Comparison of ENCODE assay signal across 1 cellular context in the genomic region with DNA sequence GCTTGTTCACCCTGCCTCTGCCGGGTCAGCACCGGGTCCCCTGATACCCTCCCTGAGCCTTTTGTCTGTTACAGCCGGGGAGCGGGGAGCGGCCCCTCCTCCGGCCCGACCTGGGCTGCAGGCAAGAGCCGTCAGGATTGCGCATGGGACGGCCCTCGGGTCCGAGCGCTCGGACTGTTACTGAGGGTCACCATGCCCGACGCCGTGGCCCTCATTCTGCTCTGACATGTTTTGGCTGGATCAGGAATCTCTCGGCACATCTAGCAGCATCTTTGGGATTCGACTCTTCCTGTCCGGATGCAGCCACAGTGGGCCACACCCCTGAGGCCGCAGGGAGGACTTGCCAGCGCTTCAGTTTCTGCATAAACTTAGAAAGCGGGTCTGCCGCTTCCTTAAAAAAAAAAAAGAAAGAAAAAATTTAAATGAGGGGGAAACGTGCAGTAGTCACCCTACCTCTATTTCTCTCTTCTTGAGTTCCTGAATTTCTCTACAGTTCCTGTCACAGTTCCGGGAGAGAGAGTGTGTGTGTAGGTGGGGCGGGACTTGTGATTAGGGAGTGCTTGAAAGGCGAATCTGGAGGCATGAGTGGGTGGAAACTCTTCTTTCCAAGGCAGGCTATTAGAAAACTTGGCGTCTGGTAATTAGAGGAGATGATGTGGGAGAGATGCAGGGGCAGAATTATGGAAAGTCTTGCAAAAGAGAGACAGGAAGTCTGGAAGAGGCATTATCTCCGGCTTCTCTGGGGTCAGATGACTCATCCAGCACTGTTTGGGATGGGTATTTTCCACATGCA.
TF ChIP-seq lines count a peak whose summit lies in the region.

No MANE protein-coding gene starts in this region.

TF ChIP-seq in HepG2, 621 proteins besides CTCF, POLR2A, EP300 and RAD21 (continued from another document):
- TF ChIP-seq, protein P1, sequence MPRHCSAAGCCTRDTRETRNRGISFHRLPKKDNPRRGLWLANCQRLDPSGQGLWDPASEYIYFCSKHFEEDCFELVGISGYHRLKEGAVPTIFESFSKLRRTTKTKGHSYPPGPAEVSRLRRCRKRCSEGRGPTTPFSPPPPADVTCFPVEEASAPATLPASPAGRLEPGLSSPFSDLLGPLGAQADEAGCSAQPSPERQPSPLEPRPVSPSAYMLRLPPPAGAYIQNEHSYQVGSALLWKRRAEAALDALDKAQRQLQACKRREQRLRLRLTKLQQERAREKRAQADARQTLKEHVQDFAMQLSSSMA (CRISPR knock-in tag; IDR thresholded peaks at IDR 0.05) = peak; percentile 26; the same call in 1 of the 2 replicates
- TF ChIP-seq ELF4 (CRISPR knock-in tag; IDR thresholded peaks at IDR 0.05; ENCODE audit: borderline replicate concordance) (peak; percentile 64; the same call in 1 of the 2 replicates), PAWR (CRISPR knock-in tag; IDR thresholded peaks at IDR 0.05; ENCODE audit: borderline replicate concordance) (no peak), TAF15 (IDR thresholded peaks at IDR 0.05; ENCODE audit: low read depth, low read length, poor library complexity, severe bottlenecking) (peak; percentile 54), AGO2 (optimal IDR thresholded peaks at IDR 0.05; ENCODE audit: low read depth, low read length) (peak; percentile 82), ZNF766 (CRISPR knock-in tag; IDR thresholded peaks at IDR 0.05; ENCODE audit: borderline replicate concordance) (0 out of 2 replicates have a peak, but pooled peaks have one; percentile 3), KLF11 (CRISPR knock-in tag; IDR thresholded peaks at IDR 0.05) (no peak), ETV5 (CRISPR knock-in tag; IDR thresholded peaks at IDR 0.05; ENCODE audit: borderline replicate concordance) (peak; percentile 75; the same call in 1 of the 2 replicates), ZNF703 (CRISPR knock-in tag; IDR thresholded peaks at IDR 0.05; ENCODE audit: borderline replicate concordance) (peak; percentile 67; the same call in 1 of the 2 replicates), ZSCAN20 (CRISPR knock-in tag; IDR thresholded peaks at IDR 0.05; ENCODE audit: borderline replicate concordance) (peak; percentile 30), TP53 (CRISPR knock-in tag; conservative IDR thresholded peaks at IDR 0.05) (no peak), ZNF333 (CRISPR knock-in tag; IDR thresholded peaks at IDR 0.05; ENCODE audit: borderline replicate concordance) (peak; percentile 28; the same call in 1 of the 2 replicates), ZBTB7B (CRISPR knock-in tag; IDR thresholded peaks at IDR 0.05) (no peak), ZSCAN21 (CRISPR knock-in tag; IDR thresholded peaks at IDR 0.05; ENCODE audit: borderline replicate concordance) (0 out of 2 replicates have a peak, but pooled peaks have one; percentile 49), CHCHD3 (CRISPR knock-in tag; IDR thresholded peaks at IDR 0.05) (0 out of 2 replicates have a peak, but pooled peaks have one; percentile 75), GLI4 (CRISPR knock-in tag; IDR thresholded peaks at IDR 0.05; ENCODE audit: borderline replicate concordance) (peak; percentile 25; the same call in 1 of the 2 replicates), SOX5 (CRISPR knock-in tag; IDR thresholded peaks at IDR 0.05; ENCODE audit: borderline replicate concordance) (0 out of 2 replicates have a peak, but pooled peaks have one; percentile 1), SAFB2 (CRISPR knock-in tag; IDR thresholded peaks at IDR 0.05; ENCODE audit: borderline replicate concordance, low read depth) (0 out of 2 replicates have a peak, but pooled peaks have one; percentile 2), ZNF546 (CRISPR knock-in tag; conservative IDR thresholded peaks at IDR 0.05) (peak; percentile 39; the same call in 1 of the 2 replicates), ZNF772 (CRISPR knock-in tag; IDR thresholded peaks at IDR 0.05) (peak; percentile 36), FOSL1 (CRISPR knock-in tag; IDR thresholded peaks at IDR 0.05; ENCODE audit: borderline replicate concordance) (peak; percentile 78), LCORL (IDR thresholded peaks at IDR 0.05) (no peak), LCORL (CRISPR knock-in tag; IDR thresholded peaks at IDR 0.05) (peak; percentile 14; the same call in 1 of the 2 replicates), FOXP1 (IDR thresholded peaks at IDR 0.05) (no peak), FOXP1 (CRISPR knock-in tag; IDR thresholded peaks at IDR 0.05) (peak; percentile 8; the same call in 1 of the 2 replicates), NR2F6 (IDR thresholded peaks at IDR 0.05) (no peak; the same call in 1 of the 2 replicates), NR2F6 (CRISPR knock-in tag; IDR thresholded peaks at IDR 0.05) (peak; percentile 60), ZNF670 (CRISPR knock-in tag; IDR thresholded peaks at IDR 0.05; ENCODE audit: borderline replicate concordance) (peak; percentile 78; the same call in 1 of the 2 replicates), SP140L (CRISPR knock-in tag; IDR thresholded peaks at IDR 0.05; ENCODE audit: borderline replicate concordance) (peak; percentile 35; the same call in 1 of the 2 replicates), NR2F1 (CRISPR knock-in tag; IDR thresholded peaks at IDR 0.05) (0 out of 4 replicates have a peak, but pooled peaks of 1 of the 2 experiments have one; percentile 12), ZNF121 (CRISPR knock-in tag; IDR thresholded peaks at IDR 0.05) (no peak)
- TF ChIP-seq, protein P2, sequence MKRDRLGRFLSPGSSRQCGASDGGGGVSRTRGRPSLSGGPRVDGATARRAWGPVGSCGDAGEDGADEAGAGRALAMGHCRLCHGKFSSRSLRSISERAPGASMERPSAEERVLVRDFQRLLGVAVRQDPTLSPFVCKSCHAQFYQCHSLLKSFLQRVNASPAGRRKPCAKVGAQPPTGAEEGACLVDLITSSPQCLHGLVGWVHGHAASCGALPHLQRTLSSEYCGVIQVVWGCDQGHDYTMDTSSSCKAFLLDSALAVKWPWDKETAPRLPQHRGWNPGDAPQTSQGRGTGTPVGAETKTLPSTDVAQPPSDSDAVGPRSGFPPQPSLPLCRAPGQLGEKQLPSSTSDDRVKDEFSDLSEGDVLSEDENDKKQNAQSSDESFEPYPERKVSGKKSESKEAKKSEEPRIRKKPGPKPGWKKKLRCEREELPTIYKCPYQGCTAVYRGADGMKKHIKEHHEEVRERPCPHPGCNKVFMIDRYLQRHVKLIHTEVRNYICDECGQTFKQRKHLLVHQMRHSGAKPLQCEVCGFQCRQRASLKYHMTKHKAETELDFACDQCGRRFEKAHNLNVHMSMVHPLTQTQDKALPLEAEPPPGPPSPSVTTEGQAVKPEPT (CRISPR knock-in tag; IDR thresholded peaks at IDR 0.05; ENCODE audit: low read depth) = no peak
- TF ChIP-seq, protein P3, sequence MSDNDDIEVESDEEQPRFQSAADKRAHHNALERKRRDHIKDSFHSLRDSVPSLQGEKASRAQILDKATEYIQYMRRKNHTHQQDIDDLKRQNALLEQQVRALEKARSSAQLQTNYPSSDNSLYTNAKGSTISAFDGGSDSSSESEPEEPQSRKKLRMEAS (IDR thresholded peaks at IDR 0.05) = peak; percentile 14; the same call in 1 of the 2 replicates
- TF ChIP-seq, protein P4, sequence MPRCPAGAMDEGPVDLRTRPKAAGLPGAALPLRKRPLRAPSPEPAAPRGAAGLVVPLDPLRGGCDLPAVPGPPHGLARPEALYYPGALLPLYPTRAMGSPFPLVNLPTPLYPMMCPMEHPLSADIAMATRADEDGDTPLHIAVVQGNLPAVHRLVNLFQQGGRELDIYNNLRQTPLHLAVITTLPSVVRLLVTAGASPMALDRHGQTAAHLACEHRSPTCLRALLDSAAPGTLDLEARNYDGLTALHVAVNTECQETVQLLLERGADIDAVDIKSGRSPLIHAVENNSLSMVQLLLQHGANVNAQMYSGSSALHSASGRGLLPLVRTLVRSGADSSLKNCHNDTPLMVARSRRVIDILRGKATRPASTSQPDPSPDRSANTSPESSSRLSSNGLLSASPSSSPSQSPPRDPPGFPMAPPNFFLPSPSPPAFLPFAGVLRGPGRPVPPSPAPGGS (CRISPR knock-in tag; IDR thresholded peaks at IDR 0.05) = 0 out of 2 replicates have a peak, but pooled peaks have one; percentile 15
- TF ChIP-seq, protein P5, sequence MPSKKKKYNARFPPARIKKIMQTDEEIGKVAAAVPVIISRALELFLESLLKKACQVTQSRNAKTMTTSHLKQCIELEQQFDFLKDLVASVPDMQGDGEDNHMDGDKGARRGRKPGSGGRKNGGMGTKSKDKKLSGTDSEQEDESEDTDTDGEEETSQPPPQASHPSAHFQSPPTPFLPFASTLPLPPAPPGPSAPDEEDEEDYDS (CRISPR knock-in tag; IDR thresholded peaks at IDR 0.05) = no peak
- TF ChIP-seq, protein P6, sequence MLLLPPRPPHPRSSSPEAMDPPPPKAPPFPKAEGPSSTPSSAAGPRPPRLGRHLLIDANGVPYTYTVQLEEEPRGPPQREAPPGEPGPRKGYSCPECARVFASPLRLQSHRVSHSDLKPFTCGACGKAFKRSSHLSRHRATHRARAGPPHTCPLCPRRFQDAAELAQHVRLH (CRISPR knock-in tag; IDR thresholded peaks at IDR 0.05; ENCODE audit: borderline replicate concordance, low read depth) = peak; percentile 15; the same call in 1 of the 2 replicates
